In genomic region chr5:145449794-145450193, GRCh38 we compare ENCODE assay signal across 33 cellular contexts.
DNase-seq lines count a peak whose midpoint lies in the region; TF ChIP-seq lines count a peak whose summit lies in the region.
"Had no signal": no experiment of that assay in that cellular context is flagged by ENCODE, and none has a peak within 500 bp of the region (broad histone marks: within the 10 kb centered on the region; RNA-seq: fewer than 3 reads in every experiment).

No MANE protein-coding gene starts in this region.

- DNase-seq in AG09319 (ENCODE audit: extremely low read depth, low read depth) = no peak
- DNase-seq in HFFc6 = no peak
- DNase-seq in middle frontal gyrus (ENCODE audit: extremely low spot score, low spot score) = peak; percentile 14
- no peak for DNase-seq in foreskin fibroblast
- no peak for DNase-seq in retina
- DNase-seq in NCI-H1105 (lab: John Stamatoyannopoulos, UW) = no peak
- no peak for DNase-seq in NCI-H69 (lab: John Stamatoyannopoulos, UW)
- DNase-seq: activated CD8-positive, alpha-beta memory T cell treated with anti-CD3 and anti-CD28 coated beads, Interleukin-2, amount 10 ng/mL, durations not matched to agents 7 days and 5 days; activated naive CD4-positive, alpha-beta T cell; activated naive CD8-positive, alpha-beta T cell treated with anti-CD3 and anti-CD28 coated beads, Interleukin-2, amount 50 U/mL, for 24 hours; activated T-cell treated with anti-CD3 and anti-CD28 coated beads, Interleukin-2, amount 50 U/mL, for 72 hours; COR-L47; DMS79; GOT3; left lung; mesenchymal stem cell; NCI-H1092; NCI-H2029; NCI-H524 treated with DMSO at 0.1 percent for 48 hours; NK-92 treated with Interleukin-12 subunit alpha and Interleukin-12 subunit beta, amount 100 ng/mL, for 24 hours; right lobe of liver; SK-N-SH; spleen; stimulated activated CD4-positive, alpha-beta T cell treated with anti-CD3 and anti-CD28 coated beads, Interleukin-2, amount 100 ng/mL, for 24 hours had no signal

- no peak overlapping the region for H3K4me3 ChIP-seq in foreskin fibroblast (ENCODE audit: low read depth in 1 of 2, low read length in 2 of 2)
- H3K4me3 ChIP-seq: A549; BLaER1 treated with 17β-estradiol and CSF1 and Interleukin-3, amounts not matched to agents 10 nM and 100 nM; cardiac muscle cell; esophagus muscularis mucosa; left lung; right lobe of liver; spleen; thoracic aorta had no signal

- H3K4me3 Mint-ChIP-seq in HFFc6 = no peak overlapping the region
- H3K4me3 Mint-ChIP-seq: activated CD8-positive, alpha-beta memory T cell treated with anti-CD3 and anti-CD28 coated beads, Interleukin-2, amount 10 ng/mL, durations not matched to agents 7 days and 5 days; activated naive CD8-positive, alpha-beta T cell treated with anti-CD3 and anti-CD28 coated beads, Interleukin-2, amount 50 U/mL, for 24 hours; activated T-cell treated with anti-CD3 and anti-CD28 coated beads, Interleukin-2, amount 50 U/mL, for 72 hours; dendritic cell treated with granulocyte-macrophage colony-stimulating factor and Interleukin-4, amounts not matched to agents 40 ng/mL and 50 ng/mL, for 4 days; neural crest cell; stimulated activated naive CD8-positive, alpha-beta T cell treated with anti-CD3 and anti-CD28 coated beads, Interleukin-15, Interleukin-2, amounts not matched to agents 100 ng/mL and 50 ng/mL, for 24 hours had no signal

- H3K9me3 Mint-ChIP-seq in HFFc6 = peaks cover 4% of the 10 kb centered on the region; the same call in 1 of the 2 replicates

- H3K27me3 Mint-ChIP-seq in HFFc6 (ENCODE audit: insufficient read depth) = no peaks in the 10 kb centered on the region; the same call in 1 of the 2 replicates
- H3K27me3 Mint-ChIP-seq: activated CD8-positive, alpha-beta memory T cell treated with anti-CD3 and anti-CD28 coated beads, Interleukin-2, amount 10 ng/mL, durations not matched to agents 7 days and 5 days; activated naive CD8-positive, alpha-beta T cell treated with anti-CD3 and anti-CD28 coated beads, Interleukin-2, amount 50 U/mL, for 24 hours; dendritic cell treated with granulocyte-macrophage colony-stimulating factor and Interleukin-4, amounts not matched to agents 40 ng/mL and 50 ng/mL, for 4 days; stimulated activated naive CD8-positive, alpha-beta T cell treated with anti-CD3 and anti-CD28 coated beads, Interleukin-15, Interleukin-2, amounts not matched to agents 100 ng/mL and 50 ng/mL, for 24 hours had no signal

- no peaks in the 10 kb centered on the region; the same call in 1 of the 2 replicates for H3K4me1 Mint-ChIP-seq in HFFc6 (ENCODE audit: low read depth)
- H3K4me1 Mint-ChIP-seq: activated CD8-positive, alpha-beta memory T cell treated with anti-CD3 and anti-CD28 coated beads, Interleukin-2, amount 10 ng/mL, durations not matched to agents 7 days and 5 days; activated naive CD8-positive, alpha-beta T cell treated with anti-CD3 and anti-CD28 coated beads, Interleukin-2, amount 50 U/mL, for 24 hours; neural crest cell had no signal

- H3K27ac Mint-ChIP-seq in HFFc6 = no peak overlapping the region
- H3K27ac Mint-ChIP-seq: activated CD8-positive, alpha-beta memory T cell treated with anti-CD3 and anti-CD28 coated beads, Interleukin-2, amount 10 ng/mL, durations not matched to agents 7 days and 5 days; activated naive CD8-positive, alpha-beta T cell treated with anti-CD3 and anti-CD28 coated beads, Interleukin-2, amount 50 U/mL, for 24 hours; activated T-cell treated with anti-CD3 and anti-CD28 coated beads, Interleukin-2, amount 50 U/mL, for 72 hours; dendritic cell treated with granulocyte-macrophage colony-stimulating factor and Interleukin-4, amounts not matched to agents 40 ng/mL and 50 ng/mL, for 4 days; stimulated activated naive CD8-positive, alpha-beta T cell treated with anti-CD3 and anti-CD28 coated beads, Interleukin-15, Interleukin-2, amounts not matched to agents 100 ng/mL and 50 ng/mL, for 24 hours had no signal

- TF ChIP-seq CTCF in AG09319 (IDR thresholded peaks at IDR 0.05; ENCODE audit: low read depth, low read length) = peak; percentile 7
- peak; percentile 38; the same call in 1 of the 2 replicates for TF ChIP-seq CTCF in HFFc6 (IDR thresholded peaks at IDR 0.05)
- TF ChIP-seq CTCF in foreskin fibroblast (IDR thresholded peaks at IDR 0.05; ENCODE audit: low read depth, low read length) = no peak

- peak overlapping the region; percentile 39 for H3K27ac ChIP-seq in cingulate gyrus (ENCODE audit: low read depth, low read length)
- H3K27ac ChIP-seq: A549; BLaER1 treated with 17β-estradiol and CSF1 and Interleukin-3, amounts not matched to agents 10 nM and 100 nM; cardiac muscle cell; esophagus muscularis mucosa; left lung; right lobe of liver; spleen; thoracic aorta had no signal

- H3K36me3 Mint-ChIP-seq in HFFc6 (ENCODE audit: low read depth) = peaks cover 7% of the 10 kb centered on the region
- H3K36me3 Mint-ChIP-seq: activated CD8-positive, alpha-beta memory T cell treated with anti-CD3 and anti-CD28 coated beads, Interleukin-2, amount 10 ng/mL, durations not matched to agents 7 days and 5 days had no signal
